In the genomic region with DNA sequence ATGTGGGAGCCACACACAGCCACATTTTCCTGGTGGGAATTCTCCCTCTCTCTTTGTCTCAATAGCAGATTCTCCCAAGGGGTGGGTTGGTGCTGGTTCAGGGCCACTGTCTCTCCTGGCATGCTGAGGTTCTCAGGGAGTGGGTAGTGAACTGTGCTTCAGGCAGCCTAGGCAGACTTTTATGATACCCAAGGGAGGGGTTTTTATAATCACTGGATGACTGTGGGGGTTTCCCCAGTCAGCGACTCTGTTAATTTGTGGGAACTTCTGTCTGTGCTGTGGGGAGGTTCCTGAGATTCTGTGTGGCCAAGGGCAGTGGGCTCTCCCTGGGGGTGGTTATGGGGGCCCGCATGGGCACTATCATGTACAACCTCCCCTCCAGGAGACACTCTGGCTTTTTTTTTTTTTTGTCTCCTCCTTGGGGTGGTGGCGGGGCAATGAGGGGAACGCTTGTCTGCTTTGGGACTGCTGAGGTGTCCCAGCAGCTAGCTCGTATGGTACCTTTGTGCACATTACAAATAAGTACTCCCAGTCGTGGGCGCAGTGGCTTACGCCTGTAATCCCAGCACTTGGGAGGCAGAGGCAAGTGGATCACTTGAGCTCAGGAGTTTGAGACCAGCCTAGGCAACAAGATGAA, we compare ENCODE assay signal across 1 cellular context.
TF ChIP-seq lines count a peak whose summit lies in the region.

No MANE protein-coding gene starts in this region.

TF ChIP-seq in GM12878, 131 proteins besides CTCF, POLR2A, EP300 and RAD21 (continues in another document):
- no peak for TF ChIP-seq CBX3 (IDR thresholded peaks at IDR 0.05; ENCODE audit: borderline replicate concordance, low read depth)
- TF ChIP-seq, protein P1, sequence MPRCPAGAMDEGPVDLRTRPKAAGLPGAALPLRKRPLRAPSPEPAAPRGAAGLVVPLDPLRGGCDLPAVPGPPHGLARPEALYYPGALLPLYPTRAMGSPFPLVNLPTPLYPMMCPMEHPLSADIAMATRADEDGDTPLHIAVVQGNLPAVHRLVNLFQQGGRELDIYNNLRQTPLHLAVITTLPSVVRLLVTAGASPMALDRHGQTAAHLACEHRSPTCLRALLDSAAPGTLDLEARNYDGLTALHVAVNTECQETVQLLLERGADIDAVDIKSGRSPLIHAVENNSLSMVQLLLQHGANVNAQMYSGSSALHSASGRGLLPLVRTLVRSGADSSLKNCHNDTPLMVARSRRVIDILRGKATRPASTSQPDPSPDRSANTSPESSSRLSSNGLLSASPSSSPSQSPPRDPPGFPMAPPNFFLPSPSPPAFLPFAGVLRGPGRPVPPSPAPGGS (IDR thresholded peaks at IDR 0.05; ENCODE audit: borderline replicate concordance, insufficient read depth, low read depth, low read length, poor library complexity, severe bottlenecking): peak; percentile 58
- TF ChIP-seq FOXK2 (IDR thresholded peaks at IDR 0.05): no peak
- TF ChIP-seq, protein P2, sequence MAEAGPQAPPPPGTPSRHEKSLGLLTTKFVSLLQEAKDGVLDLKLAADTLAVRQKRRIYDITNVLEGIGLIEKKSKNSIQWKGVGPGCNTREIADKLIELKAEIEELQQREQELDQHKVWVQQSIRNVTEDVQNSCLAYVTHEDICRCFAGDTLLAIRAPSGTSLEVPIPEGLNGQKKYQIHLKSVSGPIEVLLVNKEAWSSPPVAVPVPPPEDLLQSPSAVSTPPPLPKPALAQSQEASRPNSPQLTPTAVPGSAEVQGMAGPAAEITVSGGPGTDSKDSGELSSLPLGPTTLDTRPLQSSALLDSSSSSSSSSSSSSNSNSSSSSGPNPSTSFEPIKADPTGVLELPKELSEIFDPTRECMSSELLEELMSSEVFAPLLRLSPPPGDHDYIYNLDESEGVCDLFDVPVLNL (IDR thresholded peaks at IDR 0.05; ENCODE audit: low read depth, low read length): no peak
- TF ChIP-seq ESRRA (IDR thresholded peaks at IDR 0.05; ENCODE audit: low read length): no peak
- no peak for TF ChIP-seq KLF5 (IDR thresholded peaks at IDR 0.05; ENCODE audit: partially characterized antibody)
- TF ChIP-seq, protein P3, sequence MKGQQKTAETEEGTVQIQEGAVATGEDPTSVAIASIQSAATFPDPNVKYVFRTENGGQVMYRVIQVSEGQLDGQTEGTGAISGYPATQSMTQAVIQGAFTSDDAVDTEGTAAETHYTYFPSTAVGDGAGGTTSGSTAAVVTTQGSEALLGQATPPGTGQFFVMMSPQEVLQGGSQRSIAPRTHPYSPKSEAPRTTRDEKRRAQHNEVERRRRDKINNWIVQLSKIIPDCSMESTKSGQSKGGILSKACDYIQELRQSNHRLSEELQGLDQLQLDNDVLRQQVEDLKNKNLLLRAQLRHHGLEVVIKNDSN (IDR thresholded peaks at IDR 0.05; ENCODE audit: borderline replicate concordance, extremely low read length, insufficient read depth, low read depth, low read length): no peak
- no peak for TF ChIP-seq SUZ12 (IDR thresholded peaks at IDR 0.05; ENCODE audit: unreplicated experiment)
- no peak for TF ChIP-seq HDAC6 (IDR thresholded peaks at IDR 0.05; ENCODE audit: unreplicated experiment)
- no peak for TF ChIP-seq MYB (IDR thresholded peaks at IDR 0.05; ENCODE audit: borderline replicate concordance, low read depth, low read length)
- TF ChIP-seq SREBF2 (IDR thresholded peaks at IDR 0.05; ENCODE audit: low read length): no peak
- TF ChIP-seq GABPA (IDR thresholded peaks at IDR 0.05; ENCODE audit: low read depth): no peak
- no peak for TF ChIP-seq NR2C1 (IDR thresholded peaks at IDR 0.05)
- peak; percentile 52 to 58; a peak in 2 of 4 replicates for TF ChIP-seq IKZF2 (IDR thresholded peaks at IDR 0.05)
- TF ChIP-seq TCF7 (IDR thresholded peaks at IDR 0.05; ENCODE audit: borderline replicate concordance): no peak
- peak; percentile 67; the same call in 1 of the 2 replicates for TF ChIP-seq GATAD2B (conservative IDR thresholded peaks at IDR 0.05; ENCODE audit: low read depth)
- no peak for TF ChIP-seq POLR2AphosphoS5 (IDR thresholded peaks at IDR 0.05; ENCODE audit: low read length)
- no peak for TF ChIP-seq CREM (IDR thresholded peaks at IDR 0.05; ENCODE audit: low read depth)
- no peak for TF ChIP-seq TAF1 (IDR thresholded peaks at IDR 0.05; ENCODE audit: borderline replicate concordance, low read depth, low read length)
- no peak for TF ChIP-seq ETV6 (conservative IDR thresholded peaks at IDR 0.05 in 1 of 2, IDR thresholded peaks at IDR 0.05 in 1 of 2; ENCODE audit: borderline replicate concordance in 1 of 2, low read depth in 1 of 2)
- peak; percentile 56; the same call in 1 of the 2 replicates for TF ChIP-seq DPF2 (IDR thresholded peaks at IDR 0.05)
- TF ChIP-seq SIX5 (IDR thresholded peaks at IDR 0.05; ENCODE audit: low read depth, low read length, severe bottlenecking): no peak
- no peak for TF ChIP-seq ZNF207 (IDR thresholded peaks at IDR 0.05; ENCODE audit: borderline replicate concordance)
- TF ChIP-seq BCL11A (IDR thresholded peaks at IDR 0.05; ENCODE audit: low read depth, low read length): peak; percentile 32; the same call in 1 of the 2 replicates
- TF ChIP-seq YBX1 (IDR thresholded peaks at IDR 0.05): no peak
- 0 out of 2 replicates have a peak, but pooled peaks have one; percentile 30 for TF ChIP-seq TCF12 (IDR thresholded peaks at IDR 0.05; ENCODE audit: low read depth, low read length)
- TF ChIP-seq, protein P4, sequence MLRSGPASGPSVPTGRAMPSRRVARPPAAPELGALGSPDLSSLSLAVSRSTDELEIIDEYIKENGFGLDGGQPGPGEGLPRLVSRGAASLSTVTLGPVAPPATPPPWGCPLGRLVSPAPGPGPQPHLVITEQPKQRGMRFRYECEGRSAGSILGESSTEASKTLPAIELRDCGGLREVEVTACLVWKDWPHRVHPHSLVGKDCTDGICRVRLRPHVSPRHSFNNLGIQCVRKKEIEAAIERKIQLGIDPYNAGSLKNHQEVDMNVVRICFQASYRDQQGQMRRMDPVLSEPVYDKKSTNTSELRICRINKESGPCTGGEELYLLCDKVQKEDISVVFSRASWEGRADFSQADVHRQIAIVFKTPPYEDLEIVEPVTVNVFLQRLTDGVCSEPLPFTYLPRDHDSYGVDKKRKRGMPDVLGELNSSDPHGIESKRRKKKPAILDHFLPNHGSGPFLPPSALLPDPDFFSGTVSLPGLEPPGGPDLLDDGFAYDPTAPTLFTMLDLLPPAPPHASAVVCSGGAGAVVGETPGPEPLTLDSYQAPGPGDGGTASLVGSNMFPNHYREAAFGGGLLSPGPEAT (IDR thresholded peaks at IDR 0.05; ENCODE audit: low read depth): peak; percentile 73
- TF ChIP-seq MEF2A (IDR thresholded peaks at IDR 0.05; ENCODE audit: insufficient read depth, low read depth, low read length): no peak
- TF ChIP-seq CREB1 (IDR thresholded peaks at IDR 0.05; ENCODE audit: low read depth): no peak
- TF ChIP-seq, protein P5, sequence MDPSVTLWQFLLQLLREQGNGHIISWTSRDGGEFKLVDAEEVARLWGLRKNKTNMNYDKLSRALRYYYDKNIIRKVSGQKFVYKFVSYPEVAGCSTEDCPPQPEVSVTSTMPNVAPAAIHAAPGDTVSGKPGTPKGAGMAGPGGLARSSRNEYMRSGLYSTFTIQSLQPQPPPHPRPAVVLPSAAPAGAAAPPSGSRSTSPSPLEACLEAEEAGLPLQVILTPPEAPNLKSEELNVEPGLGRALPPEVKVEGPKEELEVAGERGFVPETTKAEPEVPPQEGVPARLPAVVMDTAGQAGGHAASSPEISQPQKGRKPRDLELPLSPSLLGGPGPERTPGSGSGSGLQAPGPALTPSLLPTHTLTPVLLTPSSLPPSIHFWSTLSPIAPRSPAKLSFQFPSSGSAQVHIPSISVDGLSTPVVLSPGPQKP (IDR thresholded peaks at IDR 0.05; ENCODE audit: low read depth, low read length): no peak
- TF ChIP-seq SREBF1 (IDR thresholded peaks at IDR 0.05; ENCODE audit: low read length): no peak
- TF ChIP-seq IKZF1 (conservative IDR thresholded peaks at IDR 0.05): peak; percentile 61
- TF ChIP-seq, protein P6, sequence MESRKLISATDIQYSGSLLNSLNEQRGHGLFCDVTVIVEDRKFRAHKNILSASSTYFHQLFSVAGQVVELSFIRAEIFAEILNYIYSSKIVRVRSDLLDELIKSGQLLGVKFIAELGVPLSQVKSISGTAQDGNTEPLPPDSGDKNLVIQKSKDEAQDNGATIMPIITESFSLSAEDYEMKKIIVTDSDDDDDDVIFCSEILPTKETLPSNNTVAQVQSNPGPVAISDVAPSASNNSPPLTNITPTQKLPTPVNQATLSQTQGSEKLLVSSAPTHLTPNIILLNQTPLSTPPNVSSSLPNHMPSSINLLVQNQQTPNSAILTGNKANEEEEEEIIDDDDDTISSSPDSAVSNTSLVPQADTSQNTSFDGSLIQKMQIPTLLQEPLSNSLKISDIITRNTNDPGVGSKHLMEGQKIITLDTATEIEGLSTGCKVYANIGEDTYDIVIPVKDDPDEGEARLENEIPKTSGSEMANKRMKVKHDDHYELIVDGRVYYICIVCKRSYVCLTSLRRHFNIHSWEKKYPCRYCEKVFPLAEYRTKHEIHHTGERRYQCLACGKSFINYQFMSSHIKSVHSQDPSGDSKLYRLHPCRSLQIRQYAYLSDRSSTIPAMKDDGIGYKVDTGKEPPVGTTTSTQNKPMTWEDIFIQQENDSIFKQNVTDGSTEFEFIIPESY (IDR thresholded peaks at IDR 0.05): no peak
- TF ChIP-seq YY1 (IDR thresholded peaks at IDR 0.05; ENCODE audit: low read depth, low read length): 0 out of 2 replicates have a peak, but pooled peaks have one; percentile 2
- peak; percentile 46 for TF ChIP-seq RELA (IDR thresholded peaks at IDR 0.05; ENCODE audit: borderline replicate concordance, partially characterized antibody)
- TF ChIP-seq KDM1A (IDR thresholded peaks at IDR 0.05; ENCODE audit: borderline replicate concordance): no peak
- TF ChIP-seq HDGF (IDR thresholded peaks at IDR 0.05): no peak
- no peak for TF ChIP-seq PML (IDR thresholded peaks at IDR 0.05; ENCODE audit: low read length)
- no peak for TF ChIP-seq FOS (IDR thresholded peaks at IDR 0.05; ENCODE audit: borderline replicate concordance, extremely low read depth, insufficient read length)
- no peak for TF ChIP-seq BACH1 (IDR thresholded peaks at IDR 0.05; ENCODE audit: borderline replicate concordance)
- TF ChIP-seq JUND (IDR thresholded peaks at IDR 0.05; ENCODE audit: low read depth, low read length): no peak
- no peak for TF ChIP-seq EED (IDR thresholded peaks at IDR 0.05; ENCODE audit: low read depth)
- no peak for TF ChIP-seq ZNF274 (IDR thresholded peaks at IDR 0.05; ENCODE audit: insufficient read depth, insufficient read length)
- TF ChIP-seq EZH2 (IDR thresholded peaks at IDR 0.05; ENCODE audit: borderline replicate concordance, control insufficient read depth, low read depth, low read length): no peak
- TF ChIP-seq NR2C2 (IDR thresholded peaks at IDR 0.05; ENCODE audit: borderline replicate concordance, control insufficient read depth, insufficient read length, low read depth): no peak
- TF ChIP-seq, protein P7, sequence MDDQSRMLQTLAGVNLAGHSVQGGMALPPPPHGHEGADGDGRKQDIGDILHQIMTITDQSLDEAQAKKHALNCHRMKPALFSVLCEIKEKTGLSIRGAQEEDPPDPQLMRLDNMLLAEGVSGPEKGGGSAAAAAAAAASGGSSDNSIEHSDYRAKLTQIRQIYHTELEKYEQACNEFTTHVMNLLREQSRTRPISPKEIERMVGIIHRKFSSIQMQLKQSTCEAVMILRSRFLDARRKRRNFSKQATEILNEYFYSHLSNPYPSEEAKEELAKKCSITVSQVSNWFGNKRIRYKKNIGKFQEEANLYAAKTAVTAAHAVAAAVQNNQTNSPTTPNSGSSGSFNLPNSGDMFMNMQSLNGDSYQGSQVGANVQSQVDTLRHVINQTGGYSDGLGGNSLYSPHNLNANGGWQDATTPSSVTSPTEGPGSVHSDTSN (IDR thresholded peaks at IDR 0.05; ENCODE audit: insufficient replicate concordance, low read depth, low read length): no peak
- 0 out of 2 replicates have a peak, but pooled peaks have one; percentile 12 for TF ChIP-seq FOXM1 (IDR thresholded peaks at IDR 0.05; ENCODE audit: low read depth, low read length)
- TF ChIP-seq CBFB (IDR thresholded peaks at IDR 0.05; ENCODE audit: low read depth): no peak
- TF ChIP-seq NFIC (IDR thresholded peaks at IDR 0.05; ENCODE audit: low read depth, low read length): no peak
- TF ChIP-seq RAD51 (IDR thresholded peaks at IDR 0.05): no peak
- no peak for TF ChIP-seq RFX5 (IDR thresholded peaks at IDR 0.05; ENCODE audit: low read depth, low read length)
- no peak for TF ChIP-seq SRF (IDR thresholded peaks at IDR 0.05; ENCODE audit: low read depth in 2 of 2, low read length in 2 of 2)
- no peak for TF ChIP-seq ZNF622 (IDR thresholded peaks at IDR 0.05)
- no peak for TF ChIP-seq EGR1 (IDR thresholded peaks at IDR 0.05; ENCODE audit: borderline replicate concordance in 1 of 2, low read depth in 2 of 2, low read length in 2 of 2)
- TF ChIP-seq ATF7 (IDR thresholded peaks at IDR 0.05; ENCODE audit: low read depth): peak; percentile 49
- TF ChIP-seq POLR2AphosphoS2 (IDR thresholded peaks at IDR 0.05; ENCODE audit: low read depth, low read length): no peak
- TF ChIP-seq KAT2A (conservative IDR thresholded peaks at IDR 0.05; ENCODE audit: control insufficient read depth, low read depth, low read length): no peak
- TF ChIP-seq, protein P8, sequence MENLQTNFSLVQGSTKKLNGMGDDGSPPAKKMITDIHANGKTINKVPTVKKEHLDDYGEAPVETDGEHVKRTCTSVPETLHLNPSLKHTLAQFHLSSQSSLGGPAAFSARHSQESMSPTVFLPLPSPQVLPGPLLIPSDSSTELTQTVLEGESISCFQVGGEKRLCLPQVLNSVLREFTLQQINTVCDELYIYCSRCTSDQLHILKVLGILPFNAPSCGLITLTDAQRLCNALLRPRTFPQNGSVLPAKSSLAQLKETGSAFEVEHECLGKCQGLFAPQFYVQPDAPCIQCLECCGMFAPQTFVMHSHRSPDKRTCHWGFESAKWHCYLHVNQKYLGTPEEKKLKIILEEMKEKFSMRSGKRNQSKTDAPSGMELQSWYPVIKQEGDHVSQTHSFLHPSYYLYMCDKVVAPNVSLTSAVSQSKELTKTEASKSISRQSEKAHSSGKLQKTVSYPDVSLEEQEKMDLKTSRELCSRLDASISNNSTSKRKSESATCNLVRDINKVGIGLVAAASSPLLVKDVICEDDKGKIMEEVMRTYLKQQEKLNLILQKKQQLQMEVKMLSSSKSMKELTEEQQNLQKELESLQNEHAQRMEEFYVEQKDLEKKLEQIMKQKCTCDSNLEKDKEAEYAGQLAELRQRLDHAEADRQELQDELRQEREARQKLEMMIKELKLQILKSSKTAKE (IDR thresholded peaks at IDR 0.05; ENCODE audit: low read depth, poor library complexity, severe bottlenecking): peak; percentile 34
